9 cellular contexts compared by ENCODE assay signal in genomic region chr5:42718591-42718990, GRCh38. TPM values are rescaled to one million over a fixed set of nuclear protein-coding genes. Genes with fewer than 3 reads are reported as not detected.
A peak's percentile ranks its signal among the peaks of the same experiment; 100 is the strongest.
DNase-seq lines count a peak whose midpoint lies in the region; ATAC-seq lines count a peak whose summit lies in the region.
"Had no signal": no experiment of that assay in that cellular context is flagged by ENCODE, and none has a peak within 500 bp of the region (broad histone marks: within the 10 kb centered on the region; RNA-seq: fewer than 3 reads in every experiment).

No MANE protein-coding gene starts in this region.

- H3K4me3 ChIP-seq in CD4-positive, CD25-positive, alpha-beta regulatory T cell (ENCODE audit: low read depth, low read length): peak overlapping the region; percentile 46

- H3K27ac Mint-ChIP-seq in CD4-positive, CD25-positive, alpha-beta regulatory T cell: no peak overlapping the region
- H3K27ac Mint-ChIP-seq in activated T-helper 2 cell treated with anti-CD3 and anti-CD28 coated beads, Interferon-gamma antibody, Interleukin-2, Interleukin-4, amounts not matched to agents 10 μg/mL and 5 μg/mL and 100 μg/mL, durations not matched to agents 14 hours and 24 hours and 36 hours: no peak overlapping the region

- intact Hi-C loops in activated T-helper 2 cell treated with anti-CD3 and anti-CD28 coated beads, Interferon-gamma antibody, Interleukin-2, Interleukin-4, amounts not matched to agents 10 μg/mL and 5 μg/mL and 100 μg/mL, durations not matched to agents 14 hours and 24 hours and 36 hours (cut with micrococcal nuclease): loop anchor here (2.0 kb wide), 1 partner anchor 38 kb away; the partner anchor contains the start of gene CCDC152
- intact Hi-C loops in left colon (cut with DNase I, micrococcal nuclease): no loop called here

- H3K4me1 Mint-ChIP-seq in CD4-positive, CD25-positive, alpha-beta regulatory T cell: peaks cover 6 to 17% (median 13%) of the 10 kb centered on the region in 4 donors
- peaks cover 42% of the 10 kb centered on the region for H3K4me1 Mint-ChIP-seq in activated T-helper 2 cell treated with anti-CD3 and anti-CD28 coated beads, Interferon-gamma antibody, Interleukin-2, Interleukin-4, amounts not matched to agents 10 μg/mL and 5 μg/mL and 100 μg/mL, durations not matched to agents 14 hours and 24 hours and 36 hours (ENCODE audit: low read depth)

- peaks cover 10% of the 10 kb centered on the region for H3K4me1 ChIP-seq in CD4-positive, CD25-positive, alpha-beta regulatory T cell (ENCODE audit: control insufficient read depth, insufficient read depth, low read length, poor library complexity, severe bottlenecking)

- H3K36me3 ChIP-seq in CD4-positive, CD25-positive, alpha-beta regulatory T cell (ENCODE audit: control insufficient read depth, insufficient read depth, low read length): no peaks in the 10 kb centered on the region

- no peaks in the 10 kb centered on the region for H3K9me3 ChIP-seq in CD4-positive, CD25-positive, alpha-beta regulatory T cell (ENCODE audit: control insufficient read depth in 2 of 2, low read length in 2 of 2)

- no peaks in the 10 kb centered on the region for H3K36me3 Mint-ChIP-seq in CD4-positive, CD25-positive, alpha-beta regulatory T cell
- H3K36me3 Mint-ChIP-seq in activated T-helper 2 cell treated with anti-CD3 and anti-CD28 coated beads, Interferon-gamma antibody, Interleukin-2, Interleukin-4, amounts not matched to agents 10 μg/mL and 5 μg/mL and 100 μg/mL, durations not matched to agents 14 hours and 24 hours and 36 hours (ENCODE audit: low read depth): no peaks in the 10 kb centered on the region

- peak; percentile 68 to 77 for ATAC-seq in CD4-positive, CD25-positive, alpha-beta regulatory T cell (ENCODE audit: low read depth in 2 of 2)
- ATAC-seq in GM21360 (IDR thresholded peaks at IDR 0.05; ENCODE audit: unreplicated experiment): peak; percentile 89
- ATAC-seq in HG03457 (IDR thresholded peaks at IDR 0.05; ENCODE audit: unreplicated experiment): peak; percentile 96
- no peak for ATAC-seq in left colon

- H3K27ac ChIP-seq in CD4-positive, CD25-positive, alpha-beta regulatory T cell (ENCODE audit: insufficient read depth, low read length, poor library complexity, severe bottlenecking): no peak overlapping the region
- H3K27ac ChIP-seq: VCaP had no signal

- DNase-seq in CD4-positive, CD25-positive, alpha-beta regulatory T cell: peak in 1 of 3 donors; percentile 61
- peak; percentile 38 for DNase-seq in activated T-helper 2 cell treated with anti-CD3 and anti-CD28 coated beads, Interferon-gamma antibody, Interleukin-2, Interleukin-4, amounts not matched to agents 10 μg/mL and 5 μg/mL and 100 μg/mL, durations not matched to agents 14 hours and 24 hours and 36 hours (ENCODE audit: low spot score)
- DNase-seq in RKO (ENCODE audit: low spot score) (no peak), cerebellum (ENCODE audit: low spot score) (no peak), NCI-H187 treated with DMSO at 0.1 percent for 48 hours (lab: John Stamatoyannopoulos, UW) (no peak), left colon (no peak)

- H3K9me3 Mint-ChIP-seq in CD4-positive, CD25-positive, alpha-beta regulatory T cell: no peaks in the 10 kb centered on the region
- H3K9me3 Mint-ChIP-seq in activated T-helper 2 cell treated with anti-CD3 and anti-CD28 coated beads, Interferon-gamma antibody, Interleukin-2, Interleukin-4, amounts not matched to agents 10 μg/mL and 5 μg/mL and 100 μg/mL, durations not matched to agents 14 hours and 24 hours and 36 hours: no peaks in the 10 kb centered on the region

- H3K27me3 ChIP-seq in CD4-positive, CD25-positive, alpha-beta regulatory T cell (ENCODE audit: control insufficient read depth, insufficient read depth, low read length): peaks cover 4% of the 10 kb centered on the region

- H3K27me3 Mint-ChIP-seq in CD4-positive, CD25-positive, alpha-beta regulatory T cell: peaks cover 10% of the 10 kb centered on the region
- H3K27me3 Mint-ChIP-seq in activated T-helper 2 cell treated with anti-CD3 and anti-CD28 coated beads, Interferon-gamma antibody, Interleukin-2, Interleukin-4, amounts not matched to agents 10 μg/mL and 5 μg/mL and 100 μg/mL, durations not matched to agents 14 hours and 24 hours and 36 hours (ENCODE audit: low read depth): peaks cover 36% of the 10 kb centered on the region

- H3K4me3 Mint-ChIP-seq in CD4-positive, CD25-positive, alpha-beta regulatory T cell: no peak overlapping the region
- H3K4me3 Mint-ChIP-seq in activated T-helper 2 cell treated with anti-CD3 and anti-CD28 coated beads, Interferon-gamma antibody, Interleukin-2, Interleukin-4, amounts not matched to agents 10 μg/mL and 5 μg/mL and 100 μg/mL, durations not matched to agents 14 hours and 24 hours and 36 hours (ENCODE audit: low read depth): peak overlapping the region; percentile 19

RNA-seq across cellular contexts. Expression of gene CCDC152, which starts 38.0 kb away (rescaled TPM):
- 1.3 TPM for total RNA-seq in CD4-positive, CD25-positive, alpha-beta regulatory T cell
- polyA plus RNA-seq in CD4-positive, CD25-positive, alpha-beta regulatory T cell: 1 to 10 TPM in 3 of 4 donors, under 1 TPM in 1; 0.99 to 3.3 (median 1.5) TPM
- total RNA-seq in activated T-helper 2 cell treated with anti-CD3 and anti-CD28 coated beads, Interferon-gamma antibody, Interleukin-2, Interleukin-4, amounts not matched to agents 10 μg/mL and 5 μg/mL and 100 μg/mL, durations not matched to agents 14 hours and 24 hours and 36 hours: 5.5 and 6.0 TPM in 2 replicates
- 7.4 TPM for total RNA-seq in cerebellum
- total RNA-seq in left colon: under 1 TPM; 0.09 to 0.70 TPM
